ENCODE assay signal across 24 cellular contexts in genomic region chr2:185128331-185128730, GRCh38.
"Had no signal": no experiment of that assay in that cellular context is flagged by ENCODE, and none has a peak within 500 bp of the region (broad histone marks: within the 10 kb centered on the region; RNA-seq: fewer than 3 reads in every experiment).

No MANE protein-coding gene starts in this region.

- H3K36me3 Mint-ChIP-seq: activated naive CD8-positive, alpha-beta T cell; memory B cell had no signal

- H3K9me3 Mint-ChIP-seq: neural crest cell had no signal

- H3K27ac Mint-ChIP-seq: activated naive CD8-positive, alpha-beta T cell; activated T-cell treated with anti-CD3 and anti-CD28 coated beads, Interleukin-2, amount 50 U/mL, for 24 hours; activated T-helper 17 cell treated with anti-CD3 and anti-CD28 coated beads, Interleukin-2, amount 50 U/mL, for 72 hours; dendritic cell treated with granulocyte-macrophage colony-stimulating factor and Interleukin-4, amounts not matched to agents 40 ng/mL and 50 ng/mL, for 4 days; memory B cell; T-helper 2 cell treated with Interferon-gamma antibody and Interleukin-4, amounts not matched to agents 5 μg/mL and 100 μg/mL, for 36 hours had no signal

- ATAC-seq: activated T-helper 17 cell treated with anti-CD3 and anti-CD28 coated beads, Interleukin-2, amount 50 U/mL, for 72 hours; foreskin keratinocyte; left colon; right lobe of liver; stimulated activated naive CD8-positive, alpha-beta T cell treated with anti-CD3 and anti-CD28 coated beads, Interleukin-15, Interleukin-2, amounts not matched to agents 100 U/mL and 50 U/mL, for 24 hours; upper lobe of right lung had no signal

- DNase-seq: activated CD4-positive, alpha-beta T cell treated with anti-CD3 and anti-CD28 coated beads for 1 hour; activated CD4-positive, alpha-beta T cell treated with anti-CD3 and anti-CD28 coated beads, Interleukin-2, amount 50 U/mL, for 4 hours; activated CD8-positive, alpha-beta memory T cell treated with anti-CD3 and anti-CD28 coated beads for 24 hours; activated CD8-positive, alpha-beta memory T cell treated with anti-CD3 and anti-CD28 coated beads, Interleukin-2, amount 50 U/mL, for 4 hours; activated T-cell treated with anti-CD3 and anti-CD28 coated beads, Interleukin-2, amount 50 U/mL, for 24 hours; adrenal gland; brain microvascular endothelial cell; caudate nucleus; effector CD4-positive, alpha-beta T cell; erythroblast; foreskin keratinocyte; left colon; posterior cingulate gyrus; right lobe of liver; stimulated activated CD4-positive, alpha-beta T cell treated with anti-CD3 and anti-CD28 coated beads, Interleukin-15, amount 100 ng/mL, for 24 hours; stimulated activated CD4-positive, alpha-beta T cell treated with anti-CD3 and anti-CD28 coated beads, Interleukin-2, amount 100 ng/mL, for 48 hours; stimulated activated naive CD8-positive, alpha-beta T cell treated with anti-CD3 and anti-CD28 coated beads, Interleukin-15, Interleukin-2, amounts not matched to agents 100 U/mL and 50 U/mL, for 24 hours; upper lobe of right lung had no signal

- H3K4me3 Mint-ChIP-seq: activated naive CD8-positive, alpha-beta T cell; activated T-cell treated with anti-CD3 and anti-CD28 coated beads, Interleukin-2, amount 50 U/mL, for 24 hours; activated T-helper 17 cell treated with anti-CD3 and anti-CD28 coated beads, Interleukin-2, amount 50 U/mL, for 72 hours; dendritic cell treated with granulocyte-macrophage colony-stimulating factor and Interleukin-4, amounts not matched to agents 40 ng/mL and 50 ng/mL, for 4 days; memory B cell; neural crest cell; T-helper 2 cell treated with Interferon-gamma antibody and Interleukin-4, amounts not matched to agents 5 μg/mL and 100 μg/mL, for 36 hours had no signal

- H3K27me3 Mint-ChIP-seq: activated naive CD8-positive, alpha-beta T cell; activated T-cell treated with anti-CD3 and anti-CD28 coated beads, Interleukin-2, amount 50 U/mL, for 24 hours; activated T-helper 17 cell treated with anti-CD3 and anti-CD28 coated beads, Interleukin-2, amount 50 U/mL, for 72 hours; dendritic cell treated with granulocyte-macrophage colony-stimulating factor and Interleukin-4, amounts not matched to agents 40 ng/mL and 50 ng/mL, for 4 days; memory B cell had no signal

- H3K4me1 Mint-ChIP-seq: activated T-helper 17 cell treated with anti-CD3 and anti-CD28 coated beads, Interleukin-2, amount 50 U/mL, for 72 hours; memory B cell; neural crest cell had no signal
